In genomic region chr2:127128508-127128907, GRCh38 we compare ENCODE assay signal across 9 cellular contexts. TPM values are rescaled to one million over a fixed set of nuclear protein-coding genes. Genes with fewer than 3 reads are reported as not detected.
DNase-seq lines count a peak whose midpoint lies in the region; ATAC-seq, FAIRE-seq and TF ChIP-seq lines count a peak whose summit lies in the region.
"Had no signal": no experiment of that assay in that cellular context is flagged by ENCODE, and none has a peak within 500 bp of the region (broad histone marks: within the 10 kb centered on the region; RNA-seq: fewer than 3 reads in every experiment).

No MANE protein-coding gene starts in this region.

- no peaks in the 10 kb centered on the region for H3K27me3 Mint-ChIP-seq in chondrocyte (ENCODE audit: low read depth)

- H2BK120ac ChIP-seq in neuronal stem cell (ENCODE audit: low read depth, low read length), result no peak overlapping the region

- H2AFZ ChIP-seq in neuronal stem cell (ENCODE audit: low read length), result peak overlapping the region; percentile 30

- H4K8ac ChIP-seq in neuronal stem cell (ENCODE audit: low read depth, low read length), result no peak overlapping the region

- H3K36me3 ChIP-seq in bronchial epithelial cell (ENCODE audit: control insufficient read depth, insufficient read depth, low read length) (no peaks in the 10 kb centered on the region), neuronal stem cell (replicated peaks in 1 of 2; ENCODE audit: control insufficient read depth in 2 of 2, insufficient read depth in 2 of 2, low read length in 2 of 2) (no peaks in the 10 kb centered on the region)

- no peak overlapping the region for H3K23ac ChIP-seq in neuronal stem cell (ENCODE audit: low read depth, low read length, poor library complexity)

- no peak overlapping the region for H3K14ac ChIP-seq in neuronal stem cell (ENCODE audit: low read length)

- ATAC-seq in GM18499 (IDR thresholded peaks at IDR 0.05; ENCODE audit: insufficient read depth, unreplicated experiment) (peak; percentile 92), GM21529 (IDR thresholded peaks at IDR 0.05; ENCODE audit: unreplicated experiment) (peak; percentile 98)

- H3K27ac Mint-ChIP-seq in chondrocyte (ENCODE audit: unreplicated experiment), result no peak overlapping the region

- peaks cover 2 to 3% of the 10 kb centered on the region in 2 donors for H3K4me1 ChIP-seq in neuronal stem cell (ENCODE audit: control insufficient read depth in 2 of 2, insufficient read depth in 1 of 2, low read depth in 1 of 2, low read length in 2 of 2)

- no peak overlapping the region for H3K9ac ChIP-seq in neuronal stem cell (ENCODE audit: low read depth, low read length, poor library complexity)

- H2BK15ac ChIP-seq in neuronal stem cell (ENCODE audit: low read length), result no peak overlapping the region

- no peak overlapping the region for H3K27ac ChIP-seq in neuronal stem cell (replicated peaks; ENCODE audit: low read length)

- no peaks in the 10 kb centered on the region for H3K79me1 ChIP-seq in neuronal stem cell (ENCODE audit: low read depth, low read length)

- no peak overlapping the region for H2BK12ac ChIP-seq in neuronal stem cell (ENCODE audit: low read length)

- no peak overlapping the region for H3K4ac ChIP-seq in neuronal stem cell (ENCODE audit: low read length)

- no peak overlapping the region for H3K4me3 ChIP-seq in bronchial epithelial cell (ENCODE audit: low read depth, low read length)
- peak overlapping the region in 1 of 2 donors; percentile 49 for H3K4me3 ChIP-seq in neuronal stem cell (ENCODE audit: low read length in 2 of 2)

- DNase-seq in HT-29 (ENCODE audit: low spot score) (peak; percentile 86), bronchial epithelial cell (ENCODE audit: low read depth) (peak; percentile 55), neuronal stem cell (ENCODE audit: low spot score) (no peak), chondrocyte (ENCODE audit: low spot score) (no peak), NK-92 (lab: John Stamatoyannopoulos, UW; ENCODE audit: unreplicated experiment) (no peak), NCI-H69 (lab: John Stamatoyannopoulos, UW) (no peak)

- H3K9me3 Mint-ChIP-seq in chondrocyte (ENCODE audit: low read depth), result no peaks in the 10 kb centered on the region

- H3K4me2 ChIP-seq in neuronal stem cell (ENCODE audit: insufficient read depth, low read length, poor library complexity, severe bottlenecking), result no peak overlapping the region

- H3K4me3 Mint-ChIP-seq in chondrocyte (ENCODE audit: unreplicated experiment), result no peak overlapping the region

- no peak for TF ChIP-seq CTCF in bronchial epithelial cell (IDR thresholded peaks at IDR 0.05; ENCODE audit: insufficient read depth, low read length, severe bottlenecking)
- no peak for TF ChIP-seq CTCF in chondrocyte (IDR thresholded peaks at IDR 0.05)

- no peak overlapping the region for H2AK5ac ChIP-seq in neuronal stem cell (ENCODE audit: low read depth, low read length)

- peaks cover 0 to 2% of the 10 kb centered on the region in 2 donors for H3K9me3 ChIP-seq in neuronal stem cell (replicated peaks in 1 of 2; ENCODE audit: control insufficient read depth in 2 of 2, insufficient read depth in 1 of 2, low read depth in 1 of 2, low read length in 2 of 2)

- H2BK5ac ChIP-seq in neuronal stem cell (ENCODE audit: low read length), result no peak overlapping the region

- H3K27me3 ChIP-seq in bronchial epithelial cell (ENCODE audit: control insufficient read depth, insufficient read depth, low read length) (no peaks in the 10 kb centered on the region), neuronal stem cell (ENCODE audit: control insufficient read depth in 3 of 3, insufficient read depth in 3 of 3, low read depth in 1 of 3, low read length in 3 of 3) (no peaks in the 10 kb centered on the region)

- no peak overlapping the region for H3K18ac ChIP-seq in neuronal stem cell (ENCODE audit: low read length)

- WGBS in neuronal stem cell (ENCODE audit: extremely low coverage in 2 of 2, insufficient read length in 2 of 2, insufficient replicate concordance in 1 of 2), 2 donors, result no CpG with 5 or more reads among the region's 8 CpGs

- FAIRE-seq in bronchial epithelial cell (lab: Jason Lieb, UNC), result no peak
- FAIRE-seq: endometrium had no signal

- H3K4me1 Mint-ChIP-seq in chondrocyte (ENCODE audit: low read depth), result no peaks in the 10 kb centered on the region

- no peak overlapping the region for H4K91ac ChIP-seq in neuronal stem cell (ENCODE audit: low read depth, low read length, poor library complexity)

- H3K36me3 Mint-ChIP-seq in chondrocyte (ENCODE audit: low read depth), result no peaks in the 10 kb centered on the region

RNA-seq across cellular contexts. Expression of gene BIN1, which starts 21.6 kb away (rescaled TPM):
- total RNA-seq in HT-29 (2014; rRNA removed; shearing (Covaris generic)), result 119 and 126 TPM in 2 replicates
- total RNA-seq in bronchial epithelial cell (11.8 and 13.8 TPM in 2 replicates), chondrocyte (40.0 to 64.0 TPM (median 63.6 TPM) in 3 replicates)
- 58.5 TPM for polyA plus RNA-seq in neuronal stem cell (2013, experiment 1 of 2)
- 59.1 TPM for polyA plus RNA-seq in neuronal stem cell (2013, experiment 2 of 2)

Comparison
In these comparisons a context has a peak if more than half of its experiments do, and no peak if none do; other contexts are left out.
1. DNase-seq: peak in HT-29 (single experiment) and bronchial epithelial cell (single experiment); none in neuronal stem cell (single experiment), chondrocyte (single experiment), NK-92 (single experiment) and NCI-H69 (single experiment).